Comparison of ENCODE assay signal across 1 cellular context in genomic region chr6:25635886-25636317, GRCh38.
TF ChIP-seq lines count a peak whose summit lies in the region.

No MANE protein-coding gene starts in this region.

TF ChIP-seq in HepG2, 621 proteins besides CTCF, POLR2A, EP300 and RAD21 (continued from another document and continues in another):
- TF ChIP-seq, protein P1, sequence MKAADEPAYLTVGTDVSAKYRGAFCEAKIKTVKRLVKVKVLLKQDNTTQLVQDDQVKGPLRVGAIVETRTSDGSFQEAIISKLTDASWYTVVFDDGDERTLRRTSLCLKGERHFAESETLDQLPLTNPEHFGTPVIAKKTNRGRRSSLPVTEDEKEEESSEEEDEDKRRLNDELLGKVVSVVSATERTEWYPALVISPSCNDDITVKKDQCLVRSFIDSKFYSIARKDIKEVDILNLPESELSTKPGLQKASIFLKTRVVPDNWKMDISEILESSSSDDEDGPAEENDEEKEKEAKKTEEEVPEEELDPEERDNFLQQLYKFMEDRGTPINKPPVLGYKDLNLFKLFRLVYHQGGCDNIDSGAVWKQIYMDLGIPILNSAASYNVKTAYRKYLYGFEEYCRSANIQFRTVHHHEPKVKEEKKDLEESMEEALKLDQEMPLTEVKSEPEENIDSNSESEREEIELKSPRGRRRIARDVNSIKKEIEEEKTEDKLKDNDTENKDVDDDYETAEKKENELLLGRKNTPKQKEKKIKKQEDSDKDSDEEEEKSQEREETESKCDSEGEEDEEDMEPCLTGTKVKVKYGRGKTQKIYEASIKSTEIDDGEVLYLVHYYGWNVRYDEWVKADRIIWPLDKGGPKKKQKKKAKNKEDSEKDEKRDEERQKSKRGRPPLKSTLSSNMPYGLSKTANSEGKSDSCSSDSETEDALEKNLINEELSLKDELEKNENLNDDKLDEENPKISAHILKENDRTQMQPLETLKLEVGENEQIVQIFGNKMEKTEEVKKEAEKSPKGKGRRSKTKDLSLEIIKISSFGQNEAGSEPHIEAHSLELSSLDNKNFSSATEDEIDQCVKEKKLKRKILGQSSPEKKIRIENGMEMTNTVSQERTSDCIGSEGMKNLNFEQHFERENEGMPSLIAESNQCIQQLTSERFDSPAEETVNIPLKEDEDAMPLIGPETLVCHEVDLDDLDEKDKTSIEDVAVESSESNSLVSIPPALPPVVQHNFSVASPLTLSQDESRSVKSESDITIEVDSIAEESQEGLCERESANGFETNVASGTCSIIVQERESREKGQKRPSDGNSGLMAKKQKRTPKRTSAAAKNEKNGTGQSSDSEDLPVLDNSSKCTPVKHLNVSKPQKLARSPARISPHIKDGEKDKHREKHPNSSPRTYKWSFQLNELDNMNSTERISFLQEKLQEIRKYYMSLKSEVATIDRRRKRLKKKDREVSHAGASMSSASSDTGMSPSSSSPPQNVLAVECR (CRISPR knock-in tag; IDR thresholded peaks at IDR 0.05; ENCODE audit: borderline replicate concordance): no peak; the same call in 1 of the 2 replicates
- TF ChIP-seq ESRRA (CRISPR knock-in tag; IDR thresholded peaks at IDR 0.05; ENCODE audit: low read depth) (peak; percentile 67; the same call in 1 of the 2 replicates), ZNF274 (CRISPR knock-in tag; IDR thresholded peaks at IDR 0.05) (no peak), NR2C2 (CRISPR knock-in tag; IDR thresholded peaks at IDR 0.05; ENCODE audit: borderline replicate concordance) (peak; percentile 77), ZNF609 (CRISPR knock-in tag; IDR thresholded peaks at IDR 0.05; ENCODE audit: borderline replicate concordance) (peak; percentile 79; the same call in 1 of the 2 replicates), MLXIP (CRISPR knock-in tag; IDR thresholded peaks at IDR 0.05; ENCODE audit: borderline replicate concordance) (no peak), IRX3 (CRISPR knock-in tag; IDR thresholded peaks at IDR 0.05; ENCODE audit: borderline replicate concordance, low read depth) (no peak), HDAC1 (CRISPR knock-in tag; IDR thresholded peaks at IDR 0.05) (peak; percentile 65), TCF7 (IDR thresholded peaks at IDR 0.05; ENCODE audit: low read depth) (peak; percentile 67), ZNF761 (CRISPR knock-in tag; conservative IDR thresholded peaks at IDR 0.05) (no peak), KLF13 (CRISPR knock-in tag; IDR thresholded peaks at IDR 0.05) (no peak), ZC3H4 (CRISPR knock-in tag; IDR thresholded peaks at IDR 0.05; ENCODE audit: borderline replicate concordance) (no peak), GMEB1 (CRISPR knock-in tag; IDR thresholded peaks at IDR 0.05; ENCODE audit: borderline replicate concordance) (no peak), POLR2G (IDR thresholded peaks at IDR 0.05; ENCODE audit: low read depth, low read length) (no peak), YEATS2 (CRISPR knock-in tag; IDR thresholded peaks at IDR 0.05; ENCODE audit: borderline replicate concordance) (no peak), ZNF510 (CRISPR knock-in tag; IDR thresholded peaks at IDR 0.05; ENCODE audit: low read depth) (no peak), RFX3 (CRISPR knock-in tag; IDR thresholded peaks at IDR 0.05) (no peak), TEAD2 (CRISPR knock-in tag; IDR thresholded peaks at IDR 0.05) (no peak), BCL6 (CRISPR knock-in tag; IDR thresholded peaks at IDR 0.05) (peak; percentile 79), ZBTB21 (CRISPR knock-in tag; IDR thresholded peaks at IDR 0.05) (no peak), ZBTB3 (CRISPR knock-in tag; IDR thresholded peaks at IDR 0.05; ENCODE audit: borderline replicate concordance, low read depth) (no peak), CBFB (CRISPR knock-in tag; IDR thresholded peaks at IDR 0.05) (peak; percentile 53; the same call in 1 of the 2 replicates), ZNF629 (CRISPR knock-in tag; conservative IDR thresholded peaks at IDR 0.05) (peak; percentile 45; the same call in 1 of the 2 replicates), ZFP62 (CRISPR knock-in tag; IDR thresholded peaks at IDR 0.05) (no peak), MAZ (IDR thresholded peaks at IDR 0.05; ENCODE audit: borderline replicate concordance, low read depth, low read length) (no peak), MAZ (CRISPR knock-in tag; IDR thresholded peaks at IDR 0.05; ENCODE audit: low read depth) (no peak), ZBTB44 (CRISPR knock-in tag; IDR thresholded peaks at IDR 0.05) (no peak), TSC22D2 (CRISPR knock-in tag; IDR thresholded peaks at IDR 0.05; ENCODE audit: borderline replicate concordance) (no peak; the same call in 1 of the 2 replicates), ZNF101 (CRISPR knock-in tag; IDR thresholded peaks at IDR 0.05; ENCODE audit: borderline replicate concordance, low read depth) (no peak), NBN (conservative IDR thresholded peaks at IDR 0.05) (no peak), MAFK (conservative IDR thresholded peaks at IDR 0.05 in 1 of 2, IDR thresholded peaks at IDR 0.05 in 1 of 2; ENCODE audit: low read length in 2 of 2) (no peak), ZNF619 (CRISPR knock-in tag; IDR thresholded peaks at IDR 0.05) (no peak), ZNF7 (CRISPR knock-in tag; IDR thresholded peaks at IDR 0.05) (0 out of 2 replicates have a peak, but pooled peaks have one; percentile 4), ZNF615 (CRISPR knock-in tag; IDR thresholded peaks at IDR 0.05; ENCODE audit: borderline replicate concordance) (no peak; the same call in 1 of the 2 replicates), IRF2 (CRISPR knock-in tag; IDR thresholded peaks at IDR 0.05) (peak; percentile 82; the same call in 1 of the 2 replicates), SATB2 (CRISPR knock-in tag; IDR thresholded peaks at IDR 0.05) (no peak)
- TF ChIP-seq, protein P2, sequence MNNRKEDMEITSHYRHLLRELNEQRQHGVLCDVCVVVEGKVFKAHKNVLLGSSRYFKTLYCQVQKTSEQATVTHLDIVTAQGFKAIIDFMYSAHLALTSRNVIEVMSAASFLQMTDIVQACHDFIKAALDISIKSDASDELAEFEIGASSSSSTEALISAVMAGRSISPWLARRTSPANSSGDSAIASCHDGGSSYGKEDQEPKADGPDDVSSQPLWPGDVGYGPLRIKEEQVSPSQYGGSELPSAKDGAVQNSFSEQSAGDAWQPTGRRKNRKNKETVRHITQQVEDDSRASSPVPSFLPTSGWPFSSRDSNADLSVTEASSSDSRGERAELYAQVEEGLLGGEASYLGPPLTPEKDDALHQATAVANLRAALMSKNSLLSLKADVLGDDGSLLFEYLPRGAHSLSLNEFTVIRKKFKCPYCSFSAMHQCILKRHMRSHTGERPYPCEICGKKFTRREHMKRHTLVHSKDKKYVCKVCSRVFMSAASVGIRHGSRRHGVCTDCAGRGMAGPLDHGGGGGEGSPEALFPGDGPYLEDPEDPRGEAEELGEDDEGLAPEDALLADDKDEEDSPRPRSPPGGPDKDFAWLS (CRISPR knock-in tag; IDR thresholded peaks at IDR 0.05; ENCODE audit: borderline replicate concordance): no peak
- TF ChIP-seq, protein P3, sequence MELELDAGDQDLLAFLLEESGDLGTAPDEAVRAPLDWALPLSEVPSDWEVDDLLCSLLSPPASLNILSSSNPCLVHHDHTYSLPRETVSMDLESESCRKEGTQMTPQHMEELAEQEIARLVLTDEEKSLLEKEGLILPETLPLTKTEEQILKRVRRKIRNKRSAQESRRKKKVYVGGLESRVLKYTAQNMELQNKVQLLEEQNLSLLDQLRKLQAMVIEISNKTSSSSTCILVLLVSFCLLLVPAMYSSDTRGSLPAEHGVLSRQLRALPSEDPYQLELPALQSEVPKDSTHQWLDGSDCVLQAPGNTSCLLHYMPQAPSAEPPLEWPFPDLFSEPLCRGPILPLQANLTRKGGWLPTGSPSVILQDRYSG (CRISPR knock-in tag; IDR thresholded peaks at IDR 0.05): no peak
- TF ChIP-seq, protein P4, sequence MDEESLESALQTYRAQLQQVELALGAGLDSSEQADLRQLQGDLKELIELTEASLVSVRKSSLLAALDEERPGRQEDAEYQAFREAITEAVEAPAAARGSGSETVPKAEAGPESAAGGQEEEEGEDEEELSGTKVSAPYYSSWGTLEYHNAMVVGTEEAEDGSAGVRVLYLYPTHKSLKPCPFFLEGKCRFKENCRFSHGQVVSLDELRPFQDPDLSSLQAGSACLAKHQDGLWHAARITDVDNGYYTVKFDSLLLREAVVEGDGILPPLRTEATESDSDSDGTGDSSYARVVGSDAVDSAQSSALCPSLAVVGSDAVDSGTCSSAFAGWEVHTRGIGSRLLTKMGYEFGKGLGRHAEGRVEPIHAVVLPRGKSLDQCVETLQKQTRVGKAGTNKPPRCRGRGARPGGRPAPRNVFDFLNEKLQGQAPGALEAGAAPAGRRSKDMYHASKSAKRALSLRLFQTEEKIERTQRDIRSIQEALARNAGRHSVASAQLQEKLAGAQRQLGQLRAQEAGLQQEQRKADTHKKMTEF (CRISPR knock-in tag; IDR thresholded peaks at IDR 0.05): peak; percentile 37; the same call in 1 of the 2 replicates
